ENCODE assay signal across 1 cellular context in genomic region chr2:237612527-237613357, GRCh38.
TF ChIP-seq lines count a peak whose summit lies in the region.

No MANE protein-coding gene starts in this region.

TF ChIP-seq in GM12878, 131 proteins besides CTCF, POLR2A, EP300 and RAD21:
- TF ChIP-seq BACH1 (IDR thresholded peaks at IDR 0.05; ENCODE audit: borderline replicate concordance) (no peak), DPF2 (IDR thresholded peaks at IDR 0.05) (0 out of 2 replicates have a peak, but pooled peaks have one; percentile 12), JUNB (IDR thresholded peaks at IDR 0.05) (no peak), MEF2B (IDR thresholded peaks at IDR 0.05; ENCODE audit: partially characterized antibody, poor library complexity, severe bottlenecking) (peak; percentile 39), MLLT1 (IDR thresholded peaks at IDR 0.05) (0 out of 2 replicates have a peak, but pooled peaks have one; percentile 57)
- TF ChIP-seq, protein P1, sequence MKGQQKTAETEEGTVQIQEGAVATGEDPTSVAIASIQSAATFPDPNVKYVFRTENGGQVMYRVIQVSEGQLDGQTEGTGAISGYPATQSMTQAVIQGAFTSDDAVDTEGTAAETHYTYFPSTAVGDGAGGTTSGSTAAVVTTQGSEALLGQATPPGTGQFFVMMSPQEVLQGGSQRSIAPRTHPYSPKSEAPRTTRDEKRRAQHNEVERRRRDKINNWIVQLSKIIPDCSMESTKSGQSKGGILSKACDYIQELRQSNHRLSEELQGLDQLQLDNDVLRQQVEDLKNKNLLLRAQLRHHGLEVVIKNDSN (IDR thresholded peaks at IDR 0.05; ENCODE audit: borderline replicate concordance, extremely low read length, insufficient read depth, low read depth, low read length): no peak
- TF ChIP-seq, protein P2, sequence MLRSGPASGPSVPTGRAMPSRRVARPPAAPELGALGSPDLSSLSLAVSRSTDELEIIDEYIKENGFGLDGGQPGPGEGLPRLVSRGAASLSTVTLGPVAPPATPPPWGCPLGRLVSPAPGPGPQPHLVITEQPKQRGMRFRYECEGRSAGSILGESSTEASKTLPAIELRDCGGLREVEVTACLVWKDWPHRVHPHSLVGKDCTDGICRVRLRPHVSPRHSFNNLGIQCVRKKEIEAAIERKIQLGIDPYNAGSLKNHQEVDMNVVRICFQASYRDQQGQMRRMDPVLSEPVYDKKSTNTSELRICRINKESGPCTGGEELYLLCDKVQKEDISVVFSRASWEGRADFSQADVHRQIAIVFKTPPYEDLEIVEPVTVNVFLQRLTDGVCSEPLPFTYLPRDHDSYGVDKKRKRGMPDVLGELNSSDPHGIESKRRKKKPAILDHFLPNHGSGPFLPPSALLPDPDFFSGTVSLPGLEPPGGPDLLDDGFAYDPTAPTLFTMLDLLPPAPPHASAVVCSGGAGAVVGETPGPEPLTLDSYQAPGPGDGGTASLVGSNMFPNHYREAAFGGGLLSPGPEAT (IDR thresholded peaks at IDR 0.05; ENCODE audit: low read depth): peak; percentile 44; the same call in 1 of the 2 replicates
